ENCODE assay signal across 12 cellular contexts in the genomic region with DNA sequence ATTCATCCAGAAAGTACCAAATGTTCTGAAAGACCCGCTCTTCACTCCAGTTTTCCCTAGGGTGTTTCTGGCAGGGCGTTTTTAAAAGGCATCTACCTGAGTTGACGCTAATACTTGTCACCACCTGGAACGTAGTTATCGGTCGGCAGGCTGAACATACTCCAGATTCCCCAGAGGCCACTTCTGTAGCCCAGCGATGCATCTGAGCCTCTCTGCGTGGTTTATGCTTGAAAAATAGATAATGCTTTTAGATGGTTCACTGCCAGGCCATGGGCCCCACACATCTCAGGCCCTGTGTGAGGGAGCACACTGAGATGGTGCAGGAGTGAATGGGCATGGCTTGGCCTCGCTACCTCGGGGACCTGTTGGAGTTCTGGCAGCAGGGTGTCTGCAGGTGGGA. TPM values are rescaled to one million over a fixed set of nuclear protein-coding genes. Genes with fewer than 3 reads are reported as not detected.
DNase-seq lines count a peak whose midpoint lies in the region; ATAC-seq and TF ChIP-seq lines count a peak whose summit lies in the region.
"Had no signal": no experiment of that assay in that cellular context is flagged by ENCODE, and none has a peak within 500 bp of the region (broad histone marks: within the 10 kb centered on the region; RNA-seq: fewer than 3 reads in every experiment).

No MANE protein-coding gene starts in this region.

- H4K8ac ChIP-seq in mesenchymal stem cell (ENCODE audit: low read length), result no peak overlapping the region

- no peaks in the 10 kb centered on the region for H3K36me3 ChIP-seq in cardiac muscle cell
- H3K36me3 ChIP-seq in mesenchymal stem cell (ENCODE audit: control insufficient read depth in 1 of 2, insufficient read depth in 2 of 2, low read depth in 1 of 2, low read length in 2 of 2), result peaks cover 21 to 27% of the 10 kb centered on the region in 2 experiments
- peaks cover 0 to 25% (median 21%) of the 10 kb centered on the region in 3 donors for H3K36me3 ChIP-seq in tibial artery

- no peak overlapping the region for H3K18ac ChIP-seq in mesenchymal stem cell (ENCODE audit: low read depth in 1 of 2, low read length in 2 of 2)

- no peak overlapping the region for H3K4me3 Mint-ChIP-seq in activated naive CD8-positive, alpha-beta T cell treated with anti-CD3 and anti-CD28 coated beads for 36 hours
- H3K4me3 Mint-ChIP-seq in progenitor cell of endocrine pancreas (ENCODE audit: low read depth), result no peak overlapping the region
- H3K4me3 Mint-ChIP-seq: activated B cell treated with CpG ODN at 0.5 μM for 24 hours had no signal

- no peak overlapping the region for H3K4ac ChIP-seq in mesenchymal stem cell (ENCODE audit: low read depth in 1 of 2, low read length in 2 of 2)

- H3K23ac ChIP-seq in mesenchymal stem cell (ENCODE audit: low read length in 2 of 2), result no peak overlapping the region

- intact Hi-C loops in Right ventricle myocardium inferior (cut with DNase I) (no loop called here), tibial artery (cut with DNase I; ENCODE audit: low total_unique reads) (no loop called here)

- DNase-seq in cardiac muscle cell (ENCODE audit: low read depth in 1 of 2, low spot score in 1 of 2) (peak; percentile 29 to 42), Right ventricle myocardium inferior (ENCODE audit: missing footprints) (no peak), mesenchymal stem cell (no peak), tibial artery (no peak), progenitor cell of endocrine pancreas (ENCODE audit: low spot score, unreplicated experiment) (no peak), NCI-H2081 (lab: John Stamatoyannopoulos, UW) (no peak)
- DNase-seq in activated naive CD8-positive, alpha-beta T cell treated with anti-CD3 and anti-CD28 coated beads for 36 hours, result no peak
- DNase-seq: activated B cell treated with CpG ODN at 0.5 μM for 24 hours; central memory CD4-positive, alpha-beta T cell had no signal

- no peak overlapping the region for H2BK5ac ChIP-seq in mesenchymal stem cell (ENCODE audit: low read depth, low read length, poor library complexity, severe bottlenecking)

- H2BK15ac ChIP-seq in mesenchymal stem cell (ENCODE audit: low read depth, poor library complexity, severe bottlenecking), result no peak overlapping the region

- no peak overlapping the region for H2AFZ ChIP-seq in mesenchymal stem cell (ENCODE audit: low read depth, low read length)
- H2AFZ ChIP-seq: parathyroid adenoma had no signal

- H3K27me3 ChIP-seq in cardiac muscle cell (no peaks in the 10 kb centered on the region), mesenchymal stem cell (ENCODE audit: control insufficient read depth in 1 of 2, insufficient read depth in 1 of 2, low read length in 2 of 2) (no peaks in the 10 kb centered on the region), tibial artery (no peaks in the 10 kb centered on the region)

- 96% methylated on average over 10 of the region's 10 CpGs for WGBS in mesenchymal stem cell

- H2AK5ac ChIP-seq in mesenchymal stem cell (ENCODE audit: low read length, severe bottlenecking), result no peak overlapping the region

- no peaks in the 10 kb centered on the region for H3K9me3 ChIP-seq in cardiac muscle cell (ENCODE audit: low read depth)
- no peaks in the 10 kb centered on the region for H3K9me3 ChIP-seq in mesenchymal stem cell (ENCODE audit: control insufficient read depth, low read length)
- no peaks in the 10 kb centered on the region for H3K9me3 ChIP-seq in tibial artery
- H3K9me3 ChIP-seq: thoracic aorta had no signal

- H3K27ac ChIP-seq in cardiac muscle cell, result peak overlapping the region; percentile 86
- H3K27ac ChIP-seq in mesenchymal stem cell (ENCODE audit: low read length, poor library complexity, severe bottlenecking), result peak overlapping the region; percentile 71
- peak overlapping the region; percentile 42 to 46 for H3K27ac ChIP-seq in tibial artery
- H3K27ac ChIP-seq: parathyroid adenoma had no signal

- peaks cover 1% of the 10 kb centered on the region for H3K79me1 ChIP-seq in mesenchymal stem cell (replicated peaks; ENCODE audit: low read length, poor library complexity, severe bottlenecking)

- peaks cover 9% of the 10 kb centered on the region for H3K27me3 Mint-ChIP-seq in activated naive CD8-positive, alpha-beta T cell treated with anti-CD3 and anti-CD28 coated beads for 36 hours
- peaks cover 8% of the 10 kb centered on the region for H3K27me3 Mint-ChIP-seq in progenitor cell of endocrine pancreas

- TF ChIP-seq CTCF in cardiac muscle cell (IDR thresholded peaks at IDR 0.05; ENCODE audit: low read depth, low read length) (no peak), tibial artery (IDR thresholded peaks at IDR 0.05) (no peak), progenitor cell of endocrine pancreas (IDR thresholded peaks at IDR 0.05; ENCODE audit: unreplicated experiment) (no peak)

- peak overlapping the region; percentile 8 for H3K27ac Mint-ChIP-seq in activated naive CD8-positive, alpha-beta T cell treated with anti-CD3 and anti-CD28 coated beads for 36 hours
- H3K27ac Mint-ChIP-seq in progenitor cell of endocrine pancreas, result no peak overlapping the region
- H3K27ac Mint-ChIP-seq: activated B cell treated with CpG ODN at 0.5 μM for 24 hours had no signal

- no peak overlapping the region for H3K4me2 ChIP-seq in mesenchymal stem cell (ENCODE audit: low read length, poor library complexity, severe bottlenecking)

- peaks cover 38% of the 10 kb centered on the region for H3K36me3 Mint-ChIP-seq in activated naive CD8-positive, alpha-beta T cell treated with anti-CD3 and anti-CD28 coated beads for 36 hours
- peaks cover 9% of the 10 kb centered on the region for H3K36me3 Mint-ChIP-seq in progenitor cell of endocrine pancreas (ENCODE audit: insufficient read depth)

- H3K4me1 Mint-ChIP-seq in activated naive CD8-positive, alpha-beta T cell treated with anti-CD3 and anti-CD28 coated beads for 36 hours, result peaks cover 61% of the 10 kb centered on the region
- H3K4me1 Mint-ChIP-seq in progenitor cell of endocrine pancreas (ENCODE audit: low read depth), result peaks cover 11% of the 10 kb centered on the region

- no peaks in the 10 kb centered on the region for H3K9me3 Mint-ChIP-seq in activated naive CD8-positive, alpha-beta T cell treated with anti-CD3 and anti-CD28 coated beads for 36 hours
- no peaks in the 10 kb centered on the region for H3K9me3 Mint-ChIP-seq in progenitor cell of endocrine pancreas (ENCODE audit: low read depth)
- H3K9me3 Mint-ChIP-seq: activated B cell treated with CpG ODN at 0.5 μM for 24 hours had no signal

- H2BK120ac ChIP-seq in mesenchymal stem cell (ENCODE audit: low read depth, low read length), result no peak overlapping the region

- peaks cover 42% of the 10 kb centered on the region for H3K4me1 ChIP-seq in cardiac muscle cell (ENCODE audit: low read depth)
- peaks cover 21% of the 10 kb centered on the region for H3K4me1 ChIP-seq in mesenchymal stem cell (ENCODE audit: control insufficient read depth, insufficient read depth, low read depth, low read length)
- peaks cover 0 to 35% (median 18%) of the 10 kb centered on the region in 4 donors for H3K4me1 ChIP-seq in tibial artery
- H3K4me1 ChIP-seq: parathyroid adenoma had no signal

- ATAC-seq in Right ventricle myocardium inferior (no peak), GM18502 (IDR thresholded peaks at IDR 0.05; ENCODE audit: poor library complexity, unreplicated experiment) (no peak)

- H3K14ac ChIP-seq in mesenchymal stem cell (ENCODE audit: low read length in 2 of 2), result no peak overlapping the region

- H3K4me3 ChIP-seq in cardiac muscle cell (no peak overlapping the region), mesenchymal stem cell (ENCODE audit: insufficient read depth in 1 of 2, low read depth in 1 of 2, low read length in 2 of 2) (peak overlapping the region in 1 of 2 experiments; percentile 2), tibial artery (no peak overlapping the region)
- H3K4me3 ChIP-seq: thoracic aorta had no signal

- H3K9ac ChIP-seq in mesenchymal stem cell (ENCODE audit: low read length), result peak overlapping the region; percentile 69
- H3K9ac ChIP-seq: parathyroid adenoma had no signal

- H2BK12ac ChIP-seq in mesenchymal stem cell (ENCODE audit: low read length in 2 of 2), result peak overlapping the region in 1 of 2 experiments; percentile 37

- H4K91ac ChIP-seq in mesenchymal stem cell (ENCODE audit: low read length), result no peak overlapping the region

RNA-seq across cellular contexts. Expression of gene NCS1, which starts 33.0 kb away (rescaled TPM):
- total RNA-seq in cardiac muscle cell, result 55.6 and 55.7 TPM in 2 replicates
- 48.3 and 55.4 TPM in 2 replicates for polyA plus RNA-seq in cardiac muscle cell
- total RNA-seq in Right ventricle myocardium inferior, result 5.0 TPM
- 10 to 100 TPM; 10.5 to 11.9 TPM for total RNA-seq in activated naive CD8-positive, alpha-beta T cell treated with anti-CD3 and anti-CD28 coated beads for 36 hours
- polyA plus RNA-seq in mesenchymal stem cell (2013, experiment 1 of 2), result 38.8 TPM
- polyA plus RNA-seq in mesenchymal stem cell (2013, experiment 2 of 2), result 37.7 TPM
- 29.0 and 33.4 TPM in 2 replicates for total RNA-seq in progenitor cell of endocrine pancreas

Comparison
In these comparisons a context has a peak if more than half of its experiments do, and no peak if none do; other contexts are left out.
1. DNase-seq: peak in cardiac muscle cell (2 of 2); none in Right ventricle myocardium inferior (single experiment), activated naive CD8-positive, alpha-beta T cell treated with anti-CD3 and anti-CD28 coated beads for 36 hours (single experiment), mesenchymal stem cell (single experiment), tibial artery (0 of 2), progenitor cell of endocrine pancreas (single experiment) and NCI-H2081 (0 of 2).
2. Peak in every context shown above with its lines, with median percentiles within 50 percentile points of each other: H3K27ac ChIP-seq.